ENCODE assay signal across 1 cellular context in genomic region chr19:625257-625656, GRCh38.
TF ChIP-seq lines count a peak whose summit lies in the region.

No MANE protein-coding gene starts in this region.

TF ChIP-seq in WTC11, 78 proteins besides CTCF, POLR2A, EP300 and RAD21 (continued from another document):
- no peak for TF ChIP-seq ZSCAN18 (CRISPR knock-in tag; IDR thresholded peaks at IDR 0.05)
- TF ChIP-seq CREB1 (CRISPR knock-in tag; IDR thresholded peaks at IDR 0.05) = no peak
- no peak for TF ChIP-seq JUN (CRISPR knock-in tag; IDR thresholded peaks at IDR 0.05)
- TF ChIP-seq AFF4 (CRISPR knock-in tag; IDR thresholded peaks at IDR 0.05; ENCODE audit: borderline replicate concordance) = no peak
- TF ChIP-seq NR3C1 (CRISPR knock-in tag; conservative IDR thresholded peaks at IDR 0.05; ENCODE audit: low read depth) = no peak
- TF ChIP-seq PRRX2 (CRISPR knock-in tag; IDR thresholded peaks at IDR 0.05) = no peak
- TF ChIP-seq ZNF219 (CRISPR knock-in tag; IDR thresholded peaks at IDR 0.05; ENCODE audit: borderline replicate concordance) = no peak
- TF ChIP-seq NR1H2 (CRISPR knock-in tag; IDR thresholded peaks at IDR 0.05) = no peak
- no peak for TF ChIP-seq CDX4 (CRISPR knock-in tag; IDR thresholded peaks at IDR 0.05; ENCODE audit: borderline replicate concordance)
